Comparison of ENCODE assay signal across 8 cellular contexts in the genomic region with DNA sequence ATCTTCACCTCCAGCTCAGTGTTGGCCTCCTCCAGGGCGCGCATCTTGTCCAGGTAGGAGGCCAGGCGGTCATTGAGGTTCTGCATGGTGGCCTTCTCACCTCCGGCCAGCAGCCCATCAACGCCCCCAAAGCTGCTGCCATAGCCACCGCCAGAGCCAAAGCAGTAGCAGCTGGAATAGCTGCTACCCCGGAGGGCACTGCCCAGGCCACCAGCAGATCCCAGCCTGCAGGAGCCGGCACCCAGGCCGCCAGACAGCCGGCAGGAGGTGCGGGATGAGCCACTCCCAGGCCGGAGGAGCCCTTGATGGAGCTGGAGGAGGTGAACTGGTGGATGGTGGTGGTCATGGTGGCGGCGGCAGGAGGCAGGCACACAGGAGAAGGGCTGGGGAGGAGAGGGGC.
DNase-seq lines count a peak whose midpoint lies in the region; ATAC-seq and TF ChIP-seq lines count a peak whose summit lies in the region.
"Not testable (repeated sequence)": the region's sequence is repeated elsewhere in the genome, so short reads cannot be mapped to it uniquely, and the experiment has no call there.

No MANE protein-coding gene starts in this region.

- H3K4me1 Mint-ChIP-seq in CD14-positive monocyte = not testable (repeated sequence)
- H3K4me1 Mint-ChIP-seq in H9 = peaks cover 25 to 26% of the 10 kb centered on the region in 2 experiments

- not testable (repeated sequence) for H3K9me3 ChIP-seq in H9 (ENCODE audit: control insufficient read depth, low read depth, low read length); upper lobe of right lung

- H3K27me3 Mint-ChIP-seq in CD14-positive monocyte (ENCODE audit: low read depth in 3 of 3); H9 (ENCODE audit: low read depth): not testable (repeated sequence)

- not testable (repeated sequence) for H3K36me3 Mint-ChIP-seq in CD14-positive monocyte; H9 (ENCODE audit: insufficient read depth in 1 of 3, low read depth in 3 of 3)

- H3K4me2 ChIP-seq in H9 (ENCODE audit: insufficient read depth, insufficient read length, low read length) = not testable (repeated sequence)

- H3K4me3 Mint-ChIP-seq in CD14-positive monocyte, H9: not testable (repeated sequence)

- not testable (repeated sequence) for H3K27me3 ChIP-seq in H9 (ENCODE audit: insufficient read depth, low read length); upper lobe of right lung

- no CpG with 5 or more reads among the region's 14 CpGs for WGBS in H9 (ENCODE audit: extremely low coverage, insufficient read length, low lambda C conversion rate)

- H3K4me3 ChIP-seq in upper lobe of right lung = not testable (repeated sequence)

- not testable (repeated sequence) for H4K5ac ChIP-seq in H9 (ENCODE audit: insufficient read length, low read depth, low read length)

- intact Hi-C loops in CD14-positive monocyte (cut with micrococcal nuclease); posterior vena cava (cut with DNase I); upper lobe of right lung (cut with DNase I): not testable (repeated sequence)

- H3K9ac ChIP-seq in H9 (ENCODE audit: extremely low read depth, insufficient read length, low read length) = not testable (repeated sequence)

- H2AK5ac ChIP-seq in H9 (ENCODE audit: insufficient read length, low read length) = not testable (repeated sequence)

- not testable (repeated sequence) for H3K9me3 Mint-ChIP-seq in CD14-positive monocyte, H9

- not testable (repeated sequence) for H2AFZ ChIP-seq in H9 (ENCODE audit: low read length)

- H2BK120ac ChIP-seq in H9 (ENCODE audit: low read depth, low read length, poor library complexity, severe bottlenecking) = not testable (repeated sequence)

- H3T11ph ChIP-seq in H9 (ENCODE audit: low read length) = not testable (repeated sequence)

- H3K4me1 ChIP-seq in H9 (ENCODE audit: insufficient read depth, low read length); upper lobe of right lung: not testable (repeated sequence)

- H4K91ac ChIP-seq in H9 (ENCODE audit: insufficient read length, low read depth, low read length) = not testable (repeated sequence)

- H2BK5ac ChIP-seq in H9 (ENCODE audit: insufficient read length, low read length) = not testable (repeated sequence)

- not testable (repeated sequence) for H3K23me2 ChIP-seq in H9 (ENCODE audit: insufficient read length, low read depth, low read length, poor library complexity, severe bottlenecking)

- not testable (repeated sequence) for H3K36me3 ChIP-seq in upper lobe of right lung

- H3K27ac Mint-ChIP-seq in CD14-positive monocyte, H9: not testable (repeated sequence)

- ATAC-seq in upper lobe of right lung = not testable (repeated sequence)

- H3K79me2 ChIP-seq in H9 (ENCODE audit: insufficient read depth, low read length) = not testable (repeated sequence)

- H3K18ac ChIP-seq in H9 (ENCODE audit: insufficient read length, low read depth, low read length) = not testable (repeated sequence)

- not testable (repeated sequence) for H4K8ac ChIP-seq in H9 (replicated peaks; ENCODE audit: insufficient read length, low read depth, low read length)

- not testable (repeated sequence) for H3K23ac ChIP-seq in H9 (ENCODE audit: insufficient read length, low read depth, low read length)

- not testable (repeated sequence) for H3K79me1 ChIP-seq in H9 (ENCODE audit: insufficient read depth, low read depth, low read length, poor library complexity, severe bottlenecking)

- not testable (repeated sequence) for H2BK12ac ChIP-seq in H9 (ENCODE audit: insufficient read length, low read depth, low read length)

- not testable (repeated sequence) for H3K56ac ChIP-seq in H9 (ENCODE audit: insufficient read length, low read depth, low read length)

- not testable (repeated sequence) for H3K27ac ChIP-seq in H9 (ENCODE audit: insufficient read length, low read depth, low read length); upper lobe of right lung

- not testable (repeated sequence) for H2BK20ac ChIP-seq in H9 (ENCODE audit: low read depth, low read length, poor library complexity, severe bottlenecking)

- not testable (repeated sequence) for H3K14ac ChIP-seq in H9 (ENCODE audit: insufficient read depth, low read length)

- H3K4ac ChIP-seq in H9 (ENCODE audit: low read depth, low read length) = not testable (repeated sequence)

- not testable (repeated sequence) for TF ChIP-seq CTCF in CD14-positive monocyte (IDR thresholded peaks at IDR 0.05); H9 (conservative IDR thresholded peaks at IDR 0.05); upper lobe of right lung (IDR thresholded peaks at IDR 0.05)

- H4K20me1 ChIP-seq in H9 (ENCODE audit: control insufficient read depth, insufficient read depth, insufficient read length) = not testable (repeated sequence)

- DNase-seq in CD14-positive monocyte (ENCODE audit: low spot score) (peak; percentile 30), H9 (peak; percentile 26), islet precursor cell (peak; percentile 52), mesenteric fat pad (ENCODE audit: low spot score) (peak; percentile 73), posterior vena cava (ENCODE audit: low spot score) (peak; percentile 17), upper lobe of right lung (peak; percentile 52)
- peak; percentile 23 for DNase-seq in activated CD4-positive, CD25-positive, alpha-beta regulatory T cell treated with anti-CD3 and anti-CD28 coated beads, Interleukin-2, amount 50 U/mL, for 72 hours
- DNase-seq in activated effector memory CD4-positive, alpha-beta T cell treated with anti-CD3 and anti-CD28 coated beads, Interleukin-2, amount 50 U/mL, for 16 hours = peak; percentile 55

- H2BK15ac ChIP-seq in H9 (ENCODE audit: low read depth, low read length) = not testable (repeated sequence)

Comparison
In these comparisons a context has a peak if more than half of its experiments do, and no peak if none do; other contexts are left out.
1. DNase-seq: peak in every context shown above with its lines; median percentile 73 in mesenteric fat pad; 55 in activated effector memory CD4-positive, alpha-beta T cell treated with anti-CD3 and anti-CD28 coated beads, Interleukin-2, amount 50 U/mL, for 16 hours; 52 in islet precursor cell; 52 in upper lobe of right lung; 30 in CD14-positive monocyte; 26 in H9; 23 in activated CD4-positive, CD25-positive, alpha-beta regulatory T cell treated with anti-CD3 and anti-CD28 coated beads, Interleukin-2, amount 50 U/mL, for 72 hours; 17 in posterior vena cava.